Comparison of ENCODE assay signal across 15 cellular contexts in the genomic region with DNA sequence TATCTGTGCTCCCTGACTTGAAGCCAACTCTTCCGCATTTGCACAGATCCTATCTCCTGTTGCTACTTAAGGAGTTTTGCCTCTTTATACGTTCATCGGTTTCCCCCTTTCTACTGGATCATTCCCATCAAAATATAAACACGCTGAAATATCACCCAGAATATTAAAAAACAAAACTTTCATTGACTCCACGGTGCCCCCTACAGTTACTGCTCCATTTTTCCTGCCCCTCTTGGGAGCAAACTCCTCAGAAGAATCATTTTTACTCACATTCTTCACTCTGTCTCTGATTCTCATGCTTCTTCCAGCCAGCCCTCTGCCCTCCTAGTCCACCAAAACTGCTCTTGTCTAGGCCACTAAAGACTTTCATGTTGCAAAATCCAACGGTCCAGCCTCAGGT.
DNase-seq lines count a peak whose midpoint lies in the region; ATAC-seq, FAIRE-seq and TF ChIP-seq lines count a peak whose summit lies in the region.
"Had no signal": no experiment of that assay in that cellular context is flagged by ENCODE, and none has a peak within 500 bp of the region (broad histone marks: within the 10 kb centered on the region; RNA-seq: fewer than 3 reads in every experiment).

No MANE protein-coding gene starts in this region.

- no peak overlapping the region for H3K14ac ChIP-seq in IMR-90 (replicated peaks; ENCODE audit: low read depth, low read length)
- no peak overlapping the region for H3K14ac ChIP-seq in H1 (ENCODE audit: insufficient read length)

- dilution Hi-C loops in IMR-90 (cut with HindIII; ENCODE audit: low sequenced_read_pairs, unreplicated experiment), result no loop called here

- H3K79me1 ChIP-seq in IMR-90 (ENCODE audit: low read depth in 1 of 2, low read length in 2 of 2) (peaks cover 47 to 89% of the 10 kb centered on the region in 2 experiments), H1 (ENCODE audit: low read depth, low read length) (no peaks in the 10 kb centered on the region)

- H4K5ac ChIP-seq in IMR-90 (ENCODE audit: low read depth, low read length) (no peak overlapping the region; the same call in 1 of the 2 replicates), H1 (ENCODE audit: insufficient read length, low read depth, low read length) (no peak overlapping the region)

- no peaks in the 10 kb centered on the region for H4K20me1 ChIP-seq in DND-41 (ENCODE audit: insufficient read depth, low read length)
- H4K20me1 ChIP-seq in IMR-90 (ENCODE audit: insufficient read depth, low read length), result no peaks in the 10 kb centered on the region; the same call in 1 of the 2 replicates
- H4K20me1 ChIP-seq in H1 (replicated peaks in 1 of 2; ENCODE audit: control insufficient read depth in 1 of 2, insufficient read depth in 2 of 2, low read length in 2 of 2), result no peaks in the 10 kb centered on the region

- no peak overlapping the region for H2BK5ac ChIP-seq in IMR-90 (ENCODE audit: low read depth, low read length, poor library complexity, severe bottlenecking)
- no peak overlapping the region for H2BK5ac ChIP-seq in H1 (ENCODE audit: low read depth, low read length)

- CTCF ChIA-PET in IMR-90 (lab: Yijun Ruan, JAX) (interaction anchor here (0.7 kb wide), 1 partner anchor 67 kb away, joined by 3 read pairs; a partner anchor contains a TSS), H1 (lab: Charles Lee; ENCODE audit: partially characterized antibody) (interaction anchor here (0.7 to 3.2 kb wide), 6 partner anchors 11 to 96 kb away, joined by 3 to 20 read pairs (median 4); a partner anchor contains a TSS)

- no peak for ATAC-seq in DND-41 (ENCODE audit: insufficient read depth, low read depth)
- ATAC-seq in IMR-90 (ENCODE audit: low read depth), result no peak
- ATAC-seq in HG02973 (IDR thresholded peaks at IDR 0.05; ENCODE audit: unreplicated experiment), result no peak
- ATAC-seq: body of pancreas, HepG2, left lobe of liver had no signal

- H4K91ac ChIP-seq in IMR-90 (ENCODE audit: insufficient read depth, low read depth, low read length) (no peak overlapping the region), H1 (replicated peaks; ENCODE audit: insufficient read length, low read length) (no peak overlapping the region)

- in situ Hi-C loops in IMR-90 (cut with MboI; ENCODE audit: low sequenced_read_pairs), result no loop called here

- POLR2A ChIA-PET in IMR-90 (lab: Charles Lee; ENCODE audit: unreplicated experiment), result no interaction called here
- POLR2A ChIA-PET in H1 (lab: Charles Lee; ENCODE audit: partially characterized antibody), result no interaction called here

- H3K4me2 ChIP-seq in DND-41 (ENCODE audit: insufficient read depth, low read length), result no peak overlapping the region
- H3K4me2 ChIP-seq in IMR-90 (ENCODE audit: low read depth, low read length), result no peak overlapping the region
- no peak overlapping the region for H3K4me2 ChIP-seq in H1 (ENCODE audit: insufficient read depth in 1 of 2, low read depth in 2 of 2, low read length in 2 of 2)
- peak overlapping the region; percentile 6 for H3K4me2 ChIP-seq in parathyroid adenoma (ENCODE audit: low read length)

- H3K27me3 ChIP-seq in DND-41 (ENCODE audit: insufficient read depth, low read length, poor library complexity), result no peaks in the 10 kb centered on the region
- no peaks in the 10 kb centered on the region for H3K27me3 ChIP-seq in IMR-90 (ENCODE audit: control insufficient read depth, insufficient read depth, low read length)
- no peaks in the 10 kb centered on the region for H3K27me3 ChIP-seq in H1 (replicated peaks in 1 of 4; ENCODE audit: control insufficient read depth in 3 of 4, extremely low read depth in 1 of 4, insufficient read depth in 3 of 4, low read length in 3 of 4)
- no peaks in the 10 kb centered on the region for H3K27me3 ChIP-seq in parathyroid adenoma (ENCODE audit: control insufficient read depth, insufficient read depth, low read length)
- H3K27me3 ChIP-seq: body of pancreas had no signal

- BruUV-seq in IMR-90 (replicated peaks; lab: Mats Ljungman, UMichigan), result no TSS peak

- H2AK9ac ChIP-seq in IMR-90 (replicated peaks; ENCODE audit: low read depth, low read length, poor library complexity), result peak overlapping the region; percentile 38

- H3K23ac ChIP-seq in IMR-90 (ENCODE audit: low read depth, low read length) (no peak overlapping the region), H1 (ENCODE audit: insufficient read length) (no peak overlapping the region)

- H3K9me3 ChIP-seq in DND-41 (ENCODE audit: insufficient read depth, low read length, severe bottlenecking) (no peaks in the 10 kb centered on the region), IMR-90 (ENCODE audit: control insufficient read depth, insufficient read depth, low read length) (no peaks in the 10 kb centered on the region), H1 (ENCODE audit: insufficient read depth in 2 of 2, low read depth in 1 of 2, low read length in 1 of 2) (no peaks in the 10 kb centered on the region), parathyroid adenoma (ENCODE audit: control insufficient read depth, low read length) (no peaks in the 10 kb centered on the region)
- H3K9me3 ChIP-seq: body of pancreas had no signal

- peaks cover 23% of the 10 kb centered on the region for H3K4me1 ChIP-seq in DND-41 (ENCODE audit: insufficient read depth, low read length)
- H3K4me1 ChIP-seq in IMR-90 (ENCODE audit: control insufficient read depth, insufficient read depth, low read length), result peaks cover 2% of the 10 kb centered on the region
- peaks cover 0 to 4% (median 1%) of the 10 kb centered on the region in 4 experiments; a peak in 4 of 7 replicates for H3K4me1 ChIP-seq in H1 (replicated peaks in 1 of 4; ENCODE audit: control insufficient read depth in 3 of 4, insufficient read depth in 4 of 4, low read length in 3 of 4)
- peaks cover 37% of the 10 kb centered on the region for H3K4me1 ChIP-seq in parathyroid adenoma
- H3K4me1 ChIP-seq: body of pancreas had no signal

- WGBS in IMR-90 (ENCODE audit: extremely low coverage in 2 of 2, insufficient read length in 1 of 2), 2 experiments, result 71% methylated on average over 1 of the region's 6 CpGs; no CpG with 5 or more reads in 1 of the 2 experiments
- 69% methylated on average over 6 of the region's 6 CpGs; no CpG with 5 or more reads in 1 of the 2 experiments for WGBS in H1 (ENCODE audit: extremely low coverage in 1 of 2, insufficient coverage in 1 of 2, insufficient read length in 1 of 2, insufficient replicate concordance in 2 of 2, low coverage in 1 of 2, low lambda C conversion rate in 2 of 2, missing lambda C conversion rate in 1 of 2), 2 experiments

- no peak overlapping the region for H2BK20ac ChIP-seq in IMR-90 (ENCODE audit: low read depth, low read length)
- no peak overlapping the region for H2BK20ac ChIP-seq in H1 (ENCODE audit: low read length)

- TF ChIP-seq POLR2A in IMR-90 (IDR thresholded peaks at IDR 0.05; ENCODE audit: low read depth, low read length) (no peak), H1 (IDR thresholded peaks at IDR 0.05; ENCODE audit: control extremely low read depth in 1 of 2, low read depth in 2 of 2, low read length in 2 of 2) (no peak)

- DNase-seq in DND-41, result no peak
- DNase-seq in IMR-90, result no peak
- DNase-seq in H1 (ENCODE audit: low read depth in 1 of 2, low spot score in 2 of 2), result no peak
- no peak for DNase-seq in DMS114 treated with DMSO at 0.1 percent for 48 hours (lab: John Stamatoyannopoulos, UW; ENCODE audit: unreplicated experiment)
- no peak for DNase-seq in A172 (ENCODE audit: low spot score)
- DNase-seq: activated CD4-positive, alpha-beta T cell treated with anti-CD3 and anti-CD28 coated beads, Interleukin-2, amount 50 U/mL, for 1 hour; body of pancreas; DMS153; NCI-H146; NCI-H526 treated with DMSO at 0.1 percent for 48 hours; T-helper 2 cell had no signal

- H3K36me3 ChIP-seq in DND-41 (ENCODE audit: insufficient read depth, low read length) (no peaks in the 10 kb centered on the region), IMR-90 (ENCODE audit: control insufficient read depth, insufficient read depth, low read length) (peaks cover 36% of the 10 kb centered on the region), H1 (ENCODE audit: control insufficient read depth in 2 of 4, insufficient read depth in 4 of 4, low read length in 3 of 4) (no peaks in the 10 kb centered on the region), parathyroid adenoma (ENCODE audit: control insufficient read depth, insufficient read depth, low read length) (no peaks in the 10 kb centered on the region)

- no peak overlapping the region for H2BK120ac ChIP-seq in IMR-90 (ENCODE audit: low read depth, low read length)
- no peak overlapping the region for H2BK120ac ChIP-seq in H1 (replicated peaks; ENCODE audit: low read depth, low read length)

- intact Hi-C loops in IMR-90 (cut with micrococcal nuclease), result no loop called here

- no peak for FAIRE-seq in H1 (lab: Jason Lieb, UNC)
- FAIRE-seq: HepG2 had no signal

- H3K4me3 ChIP-seq in DND-41 (ENCODE audit: low read depth in 1 of 2, low read length in 2 of 2) (no peak overlapping the region), IMR-90 (ENCODE audit: insufficient read depth, low read depth, low read length) (no peak overlapping the region), H1 (ENCODE audit: extremely low read depth in 1 of 4, insufficient read depth in 2 of 4, low read depth in 3 of 4, low read length in 4 of 4) (no peak overlapping the region), parathyroid adenoma (ENCODE audit: low read depth, low read length) (no peak overlapping the region)
- H3K4me3 ChIP-seq: body of pancreas had no signal

- no peaks in the 10 kb centered on the region for H3K23me2 ChIP-seq in H1 (ENCODE audit: low read depth, low read length)

- H3K18ac ChIP-seq in IMR-90 (ENCODE audit: low read depth, low read length) (no peak overlapping the region), H1 (ENCODE audit: extremely low read depth, low read length) (peak overlapping the region; percentile 83)

- H3K4ac ChIP-seq in IMR-90 (ENCODE audit: low read depth, low read length) (no peak overlapping the region), H1 (replicated peaks; ENCODE audit: insufficient read length, low read depth, low read length) (no peak overlapping the region)

- TF ChIP-seq CTCF in DND-41 (IDR thresholded peaks at IDR 0.05; ENCODE audit: borderline replicate concordance, extremely low read depth, low read length, poor library complexity, severe bottlenecking) (peak; percentile 38), IMR-90 (conservative IDR thresholded peaks at IDR 0.05; ENCODE audit: low read depth, low read length) (peak; percentile 34), H1 (IDR thresholded peaks at IDR 0.05; ENCODE audit: control extremely low read depth in 1 of 3, insufficient read depth in 1 of 3, low read depth in 1 of 3, low read length in 3 of 3) (peak in 1 of 3 experiments; percentile 40; a peak in 2 of 4 replicates), parathyroid adenoma (IDR thresholded peaks at IDR 0.05) (peak; percentile 19)

- no peak overlapping the region for H2BK15ac ChIP-seq in IMR-90 (ENCODE audit: low read depth, low read length)
- H2BK15ac ChIP-seq in H1 (ENCODE audit: low read length), result 0 out of 2 replicates have a peak overlapping the region, but pooled peaks have one; percentile 46

- H4K8ac ChIP-seq in IMR-90 (ENCODE audit: low read depth in 2 of 2, low read length in 2 of 2), result no peak overlapping the region
- no peak overlapping the region for H4K8ac ChIP-seq in H1 (ENCODE audit: extremely low read depth, insufficient read depth, low read length)

- no peak overlapping the region for H3K9ac ChIP-seq in DND-41 (ENCODE audit: low read depth, low read length)
- no peak overlapping the region for H3K9ac ChIP-seq in IMR-90 (ENCODE audit: low read depth, low read length)
- H3K9ac ChIP-seq in H1 (replicated peaks in 1 of 4; ENCODE audit: extremely low read depth in 1 of 4, low read depth in 3 of 4, low read length in 3 of 4), result no peak overlapping the region
- H3K9ac ChIP-seq in parathyroid adenoma, result no peak overlapping the region

- no peaks in the 10 kb centered on the region for H3K79me2 ChIP-seq in DND-41 (ENCODE audit: insufficient read depth, low read length)
- no peaks in the 10 kb centered on the region for H3K79me2 ChIP-seq in H1 (ENCODE audit: control insufficient read depth in 1 of 2, insufficient read depth in 2 of 2, low read length in 2 of 2)
- H3K79me2 ChIP-seq in parathyroid adenoma, result no peaks in the 10 kb centered on the region

- H2AK5ac ChIP-seq in IMR-90 (ENCODE audit: low read depth, low read length) (no peak overlapping the region), H1 (ENCODE audit: low read depth, low read length) (no peak overlapping the region)

- no peak overlapping the region for H2BK12ac ChIP-seq in H1 (ENCODE audit: low read depth, low read length)

- TF ChIP-seq EP300 in H1 (IDR thresholded peaks at IDR 0.05; ENCODE audit: borderline replicate concordance in 1 of 2, low read depth in 2 of 2, low read length in 2 of 2), result no peak

- no peak overlapping the region for H2AFZ ChIP-seq in DND-41 (ENCODE audit: low read depth, low read length)
- H2AFZ ChIP-seq in IMR-90 (replicated peaks; ENCODE audit: low read length, poor library complexity), result no peak overlapping the region
- H2AFZ ChIP-seq in H1 (ENCODE audit: low read length), result 0 out of 2 replicates have a peak overlapping the region, but pooled peaks have one; percentile 56
- no peak overlapping the region for H2AFZ ChIP-seq in parathyroid adenoma

- H3K56ac ChIP-seq in IMR-90 (ENCODE audit: extremely low read depth, insufficient read depth, low read length) (no peak overlapping the region), H1 (replicated peaks; ENCODE audit: insufficient read length, low read depth, low read length) (no peak overlapping the region)

- H3K27ac ChIP-seq in DND-41 (ENCODE audit: low read length) (no peak overlapping the region), IMR-90 (ENCODE audit: insufficient read depth, low read length) (no peak overlapping the region), H1 (ENCODE audit: low read depth, low read length) (no peak overlapping the region), parathyroid adenoma (no peak overlapping the region)
- H3K27ac ChIP-seq: body of pancreas had no signal

- H3K9me1 ChIP-seq in IMR-90 (ENCODE audit: insufficient read depth, low read length), result peaks cover 29% of the 10 kb centered on the region

- TF ChIP-seq RAD21 in IMR-90 (IDR thresholded peaks at IDR 0.05; ENCODE audit: low read length), result no peak
- TF ChIP-seq RAD21 in H1 (IDR thresholded peaks at IDR 0.05 in 1 of 2, conservative IDR thresholded peaks at IDR 0.05 in 1 of 2; ENCODE audit: low read depth in 2 of 2, low read length in 2 of 2), result peak in 1 of 2 experiments; percentile 10; a peak in 1 of 4 replicates
